Comparison of ENCODE assay signal across 13 cellular contexts in genomic region chr19:9308091-9308490, GRCh38. TPM values are rescaled to one million over a fixed set of nuclear protein-coding genes. Genes with fewer than 3 reads are reported as not detected.
DNase-seq lines count a peak whose midpoint lies in the region; ATAC-seq and TF ChIP-seq lines count a peak whose summit lies in the region.
"Had no signal": no experiment of that assay in that cellular context is flagged by ENCODE, and none has a peak within 500 bp of the region (broad histone marks: within the 10 kb centered on the region; RNA-seq: fewer than 3 reads in every experiment).

No MANE protein-coding gene starts in this region.

- no peak overlapping the region for H2AFZ ChIP-seq in OCI-LY3 (ENCODE audit: low read depth, low read length)

- no peaks in the 10 kb centered on the region for H3K27me3 Mint-ChIP-seq in dendritic cell treated with granulocyte-macrophage colony-stimulating factor and Interleukin-4, amounts not matched to agents 40 ng/mL and 50 ng/mL, for 4 days
- no peaks in the 10 kb centered on the region for H3K27me3 Mint-ChIP-seq in progenitor cell of endocrine pancreas

- peaks cover 31% of the 10 kb centered on the region for H3K9me3 Mint-ChIP-seq in dendritic cell treated with granulocyte-macrophage colony-stimulating factor and Interleukin-4, amounts not matched to agents 40 ng/mL and 50 ng/mL, for 4 days
- H3K9me3 Mint-ChIP-seq in progenitor cell of endocrine pancreas (ENCODE audit: low read depth): peaks cover 4% of the 10 kb centered on the region

- no peak overlapping the region for H3K9ac ChIP-seq in OCI-LY3 (ENCODE audit: low read length)

- no peak overlapping the region for H3K27ac ChIP-seq in OCI-LY3 (ENCODE audit: low read length)

- peak overlapping the region; percentile 60 for H3K4me2 ChIP-seq in OCI-LY3 (ENCODE audit: low read length)

- H3K36me3 ChIP-seq in OCI-LY3 (replicated peaks; ENCODE audit: low read depth, low read length): peaks cover 21% of the 10 kb centered on the region

- peak overlapping the region; percentile 83; the same call in 1 of the 2 replicates for H3K4me3 ChIP-seq in OCI-LY3 (ENCODE audit: low read length)

- no peaks in the 10 kb centered on the region for H3K9me3 ChIP-seq in OCI-LY3 (ENCODE audit: insufficient read depth, low read length)

- intact Hi-C loops in dendritic cell treated with granulocyte-macrophage colony-stimulating factor and Interleukin-4, amounts not matched to agents 40 ng/mL and 50 ng/mL, for 4 days (cut with micrococcal nuclease): no loop called here

- H3K79me2 ChIP-seq in OCI-LY3 (ENCODE audit: low read length): peaks cover 6% of the 10 kb centered on the region; the same call in 1 of the 2 replicates

- no peaks in the 10 kb centered on the region for H4K20me1 ChIP-seq in OCI-LY3 (ENCODE audit: insufficient read depth, low read length)

- TF ChIP-seq CTCF in OCI-LY3 (IDR thresholded peaks at IDR 0.05; ENCODE audit: low read depth, low read length): no peak
- TF ChIP-seq CTCF in progenitor cell of endocrine pancreas (IDR thresholded peaks at IDR 0.05; ENCODE audit: unreplicated experiment): no peak

- peak; percentile 12 for DNase-seq in DMS79 treated with DMSO at 0.1 percent for 48 hours (lab: John Stamatoyannopoulos, UW)
- DNase-seq in DMS79 (lab: John Stamatoyannopoulos, UW): no peak
- no peak for DNase-seq in progenitor cell of endocrine pancreas (ENCODE audit: low spot score, unreplicated experiment)
- DNase-seq in activated gamma-delta T cell (lab: John Stamatoyannopoulos, UW): no peak
- no peak for DNase-seq in GDM1 (lab: John Stamatoyannopoulos, UW)
- DNase-seq: 8988T; GOT3; stimulated activated CD4-positive, alpha-beta T cell treated with anti-CD3 and anti-CD28 coated beads, Interleukin-1b, Interleukin-23, amount 100 ng/mL, for 48 hours had no signal

- peak overlapping the region; percentile 98 for H3K27ac Mint-ChIP-seq in dendritic cell treated with granulocyte-macrophage colony-stimulating factor and Interleukin-4, amounts not matched to agents 40 ng/mL and 50 ng/mL, for 4 days
- no peak overlapping the region for H3K27ac Mint-ChIP-seq in progenitor cell of endocrine pancreas

- H3K36me3 Mint-ChIP-seq in dendritic cell treated with granulocyte-macrophage colony-stimulating factor and Interleukin-4, amounts not matched to agents 40 ng/mL and 50 ng/mL, for 4 days (ENCODE audit: low read depth): peaks cover 47% of the 10 kb centered on the region
- peaks cover 22% of the 10 kb centered on the region for H3K36me3 Mint-ChIP-seq in progenitor cell of endocrine pancreas (ENCODE audit: insufficient read depth)

- H3K4me1 Mint-ChIP-seq in dendritic cell treated with granulocyte-macrophage colony-stimulating factor and Interleukin-4, amounts not matched to agents 40 ng/mL and 50 ng/mL, for 4 days (ENCODE audit: low read depth): peaks cover 22% of the 10 kb centered on the region
- H3K4me1 Mint-ChIP-seq in progenitor cell of endocrine pancreas (ENCODE audit: low read depth): peaks cover 7% of the 10 kb centered on the region

- no peaks in the 10 kb centered on the region for H3K27me3 ChIP-seq in OCI-LY3 (ENCODE audit: low read depth, low read length)

- H3K4me3 Mint-ChIP-seq in dendritic cell treated with granulocyte-macrophage colony-stimulating factor and Interleukin-4, amounts not matched to agents 40 ng/mL and 50 ng/mL, for 4 days: peak overlapping the region; percentile 92
- H3K4me3 Mint-ChIP-seq in progenitor cell of endocrine pancreas (ENCODE audit: low read depth): peak overlapping the region; percentile 65

- ATAC-seq in HG02981 (IDR thresholded peaks at IDR 0.05; ENCODE audit: unreplicated experiment): no peak

- H3K4me1 ChIP-seq in OCI-LY3 (ENCODE audit: low read length): peaks cover 10% of the 10 kb centered on the region

RNA-seq across cellular contexts. Expression of gene ZNF699, which starts 1.5 kb away (rescaled TPM):
- 6.6 and 8.0 TPM in 2 replicates for total RNA-seq in progenitor cell of endocrine pancreas

RNA-seq across cellular contexts. Expression of gene ZNF559, which starts 15.9 kb away (rescaled TPM):
- total RNA-seq in progenitor cell of endocrine pancreas: 42.4 and 42.5 TPM in 2 replicates

RNA-seq across cellular contexts. Expression of gene ZNF177, which starts 54.7 kb away (rescaled TPM):
- 12.7 and 12.9 TPM in 2 replicates for total RNA-seq in progenitor cell of endocrine pancreas

RNA-seq across cellular contexts. Expression of gene OR7E24, which starts 57.4 kb away (rescaled TPM):
- total RNA-seq in progenitor cell of endocrine pancreas: not detected in 2 replicates
- total RNA-seq: HT1080, lower leg skin had no signal
